20 cellular contexts compared by ENCODE assay signal in genomic region chr13:42328672-42329071, GRCh38. TPM values are rescaled to one million over a fixed set of nuclear protein-coding genes. Genes with fewer than 3 reads are reported as not detected.
DNase-seq lines count a peak whose midpoint lies in the region; ATAC-seq and TF ChIP-seq lines count a peak whose summit lies in the region.
"Had no signal": no experiment of that assay in that cellular context is flagged by ENCODE, and none has a peak within 500 bp of the region (broad histone marks: within the 10 kb centered on the region; RNA-seq: fewer than 3 reads in every experiment).

No MANE protein-coding gene starts in this region.

- H3K9me3 Mint-ChIP-seq in activated naive CD4-positive, alpha-beta T cell treated with anti-CD3 and anti-CD28 coated beads for 36 hours: no peaks in the 10 kb centered on the region
- H3K9me3 Mint-ChIP-seq in activated naive CD8-positive, alpha-beta T cell treated with anti-CD3 and anti-CD28 coated beads, Interleukin-2, amount 10 ng/mL, durations not matched to agents 7 days and 5 days: peaks cover 8% of the 10 kb centered on the region
- H3K9me3 Mint-ChIP-seq: nephron, type B pancreatic cell had no signal

- peaks cover 0 to 13% (median 0%) of the 10 kb centered on the region in 9 donors for H3K4me1 ChIP-seq in heart right ventricle

- in situ Hi-C loops in G401 (cut with HindIII; ENCODE audit: low sequenced_read_pairs): no loop called here

- no peak for DNase-seq in activated naive CD4-positive, alpha-beta T cell treated with anti-CD3 and anti-CD28 coated beads for 36 hours
- no peak for DNase-seq in activated naive CD4-positive, alpha-beta T cell treated with Interleukin-2 at 50 U/mL for 16 hours
- no peak for DNase-seq in activated naive CD8-positive, alpha-beta T cell treated with anti-CD3 and anti-CD28 coated beads, Interleukin-2, amount 10 ng/mL, durations not matched to agents 7 days and 5 days
- DNase-seq in stimulated activated naive CD8-positive, alpha-beta T cell treated with anti-CD3 and anti-CD28 coated beads, Interleukin-15, Interleukin-2, amounts not matched to agents 100 U/mL and 50 U/mL, for 24 hours: no peak
- DNase-seq in heart right ventricle: no peak
- DNase-seq in G401 (ENCODE audit: low spot score): no peak
- DNase-seq: erythroblast; hippocampal formation; NCI-H1436 treated with DMSO at 0.1 percent for 48 hours; NCI-H524; Peyer's patch; right cardiac atrium; stimulated activated CD4-positive, alpha-beta T cell treated with anti-CD3 and anti-CD28 coated beads, Interleukin-2, amount 100 ng/mL, for 24 hours; stimulated activated CD8-positive, alpha-beta memory T cell treated with anti-CD3 and anti-CD28 coated beads, Interleukin-4, amount 100 ng/mL, for 48 hours had no signal

- POLR2A ChIA-PET in activated naive CD8-positive, alpha-beta T cell treated with anti-CD3 and anti-CD28 coated beads, Interleukin-2, amount 10 ng/mL, durations not matched to agents 7 days and 5 days (lab: Charles Lee): interaction anchor here (1.6 kb wide), 1 partner anchor 56 kb away, joined by 5 read pairs; the partner anchor contains the start of gene AKAP11

- H3K4me3 ChIP-seq in heart right ventricle: no peak overlapping the region
- H3K4me3 ChIP-seq: coronary artery, Peyer's patch had no signal

- peaks cover 21% of the 10 kb centered on the region for H3K4me1 Mint-ChIP-seq in activated naive CD4-positive, alpha-beta T cell treated with anti-CD3 and anti-CD28 coated beads for 36 hours (ENCODE audit: low read depth)
- peaks cover 29% of the 10 kb centered on the region for H3K4me1 Mint-ChIP-seq in activated naive CD8-positive, alpha-beta T cell treated with anti-CD3 and anti-CD28 coated beads, Interleukin-2, amount 10 ng/mL, durations not matched to agents 7 days and 5 days
- H3K4me1 Mint-ChIP-seq: nephron had no signal

- intact Hi-C loops in activated naive CD4-positive, alpha-beta T cell treated with anti-CD3 and anti-CD28 coated beads for 36 hours (cut with micrococcal nuclease): loop anchor here (10.0 kb wide), 1 partner anchor 646 kb away; no protein-coding TSS in a partner anchor
- intact Hi-C loops in heart right ventricle (cut with DNase I): no loop called here

- no peaks in the 10 kb centered on the region for H3K36me3 Mint-ChIP-seq in activated naive CD4-positive, alpha-beta T cell treated with anti-CD3 and anti-CD28 coated beads for 36 hours (ENCODE audit: low read depth)
- peaks cover 9% of the 10 kb centered on the region for H3K36me3 Mint-ChIP-seq in activated naive CD8-positive, alpha-beta T cell treated with anti-CD3 and anti-CD28 coated beads, Interleukin-2, amount 10 ng/mL, durations not matched to agents 7 days and 5 days
- H3K36me3 Mint-ChIP-seq: type B pancreatic cell had no signal

- CTCF ChIA-PET in activated naive CD4-positive, alpha-beta T cell treated with anti-CD3 and anti-CD28 coated beads for 36 hours (lab: Charles Lee): no interaction called here

- no peak for TF ChIP-seq CTCF in heart right ventricle (IDR thresholded peaks at IDR 0.05)

- no peaks in the 10 kb centered on the region for H3K27me3 Mint-ChIP-seq in activated naive CD4-positive, alpha-beta T cell treated with anti-CD3 and anti-CD28 coated beads for 36 hours (ENCODE audit: low read depth)
- H3K27me3 Mint-ChIP-seq in activated naive CD8-positive, alpha-beta T cell treated with anti-CD3 and anti-CD28 coated beads, Interleukin-2, amount 10 ng/mL, durations not matched to agents 7 days and 5 days: no peaks in the 10 kb centered on the region

- H3K27me3 ChIP-seq in heart right ventricle: no peaks in the 10 kb centered on the region
- H3K27me3 ChIP-seq: Peyer's patch had no signal

- H3K36me3 ChIP-seq in KOPT-K1 (ENCODE audit: insufficient read depth, low read length) (no peaks in the 10 kb centered on the region), heart right ventricle (no peaks in the 10 kb centered on the region)
- H3K36me3 ChIP-seq: Peyer's patch had no signal

- H3K4me3 Mint-ChIP-seq in activated naive CD4-positive, alpha-beta T cell treated with anti-CD3 and anti-CD28 coated beads for 36 hours: no peak overlapping the region
- H3K4me3 Mint-ChIP-seq in activated naive CD8-positive, alpha-beta T cell treated with anti-CD3 and anti-CD28 coated beads, Interleukin-2, amount 10 ng/mL, durations not matched to agents 7 days and 5 days: peak overlapping the region; percentile 53
- H3K4me3 Mint-ChIP-seq: nephron, type B pancreatic cell had no signal

- H3K9me3 ChIP-seq in KOPT-K1 (ENCODE audit: insufficient read depth, low read length, poor library complexity, severe bottlenecking) (no peaks in the 10 kb centered on the region), heart right ventricle (no peaks in the 10 kb centered on the region)
- H3K9me3 ChIP-seq: Peyer's patch had no signal

- ATAC-seq in activated naive CD8-positive, alpha-beta T cell treated with anti-CD3 and anti-CD28 coated beads, Interleukin-2, amount 10 ng/mL, durations not matched to agents 7 days and 5 days (ENCODE audit: low read depth): peak; percentile 75
- ATAC-seq in stimulated activated naive CD8-positive, alpha-beta T cell treated with anti-CD3 and anti-CD28 coated beads, Interleukin-15, Interleukin-2, amounts not matched to agents 100 U/mL and 50 U/mL, for 24 hours: peak; percentile 74
- ATAC-seq in heart right ventricle (no peak), HG02852 (IDR thresholded peaks at IDR 0.05; ENCODE audit: unreplicated experiment) (no peak)
- ATAC-seq: left lobe of liver, right cardiac atrium had no signal

- H3K27ac ChIP-seq in KOPT-K1 (ENCODE audit: low read depth, low read length, poor library complexity, severe bottlenecking) (peak overlapping the region; percentile 1), heart right ventricle (no peak overlapping the region)
- H3K27ac ChIP-seq: coronary artery, Peyer's patch had no signal

- H3K27ac Mint-ChIP-seq in activated naive CD4-positive, alpha-beta T cell treated with anti-CD3 and anti-CD28 coated beads for 36 hours: peak overlapping the region; percentile 10
- H3K27ac Mint-ChIP-seq in activated naive CD8-positive, alpha-beta T cell treated with anti-CD3 and anti-CD28 coated beads, Interleukin-2, amount 10 ng/mL, durations not matched to agents 7 days and 5 days: peak overlapping the region; percentile 83
- H3K27ac Mint-ChIP-seq: nephron, type B pancreatic cell had no signal

RNA-seq across cellular contexts. Expression of gene AKAP11, which starts 56.7 kb away (rescaled TPM):
- 10 to 100 TPM; 24.2 to 25.0 TPM for total RNA-seq in activated naive CD4-positive, alpha-beta T cell treated with anti-CD3 and anti-CD28 coated beads for 36 hours
- 10 to 100 TPM; 30.1 to 30.6 TPM for total RNA-seq in activated naive CD8-positive, alpha-beta T cell treated with anti-CD3 and anti-CD28 coated beads, Interleukin-2, amount 10 ng/mL, durations not matched to agents 7 days and 5 days
- 10 to 100 TPM; 21.1 to 36.2 (median 28.2) TPM for total RNA-seq in heart right ventricle
- polyA plus RNA-seq in heart right ventricle: 1 to 10 TPM; 3.6 to 4.6 TPM
- total RNA-seq in G401 (2014; rRNA removed; shearing (Covaris generic)): 8.6 and 12.5 TPM in 2 replicates

Comparison
In these comparisons a context has a peak if more than half of its experiments do, and no peak if none do; other contexts are left out.
1. ATAC-seq: peak in activated naive CD8-positive, alpha-beta T cell treated with anti-CD3 and anti-CD28 coated beads, Interleukin-2, amount 10 ng/mL, durations not matched to agents 7 days and 5 days (single experiment) and stimulated activated naive CD8-positive, alpha-beta T cell treated with anti-CD3 and anti-CD28 coated beads, Interleukin-15, Interleukin-2, amounts not matched to agents 100 U/mL and 50 U/mL, for 24 hours (single experiment); none in heart right ventricle (0 of 8) and HG02852 (single experiment).